Comparison of ENCODE assay signal across 33 cellular contexts in the genomic region with DNA sequence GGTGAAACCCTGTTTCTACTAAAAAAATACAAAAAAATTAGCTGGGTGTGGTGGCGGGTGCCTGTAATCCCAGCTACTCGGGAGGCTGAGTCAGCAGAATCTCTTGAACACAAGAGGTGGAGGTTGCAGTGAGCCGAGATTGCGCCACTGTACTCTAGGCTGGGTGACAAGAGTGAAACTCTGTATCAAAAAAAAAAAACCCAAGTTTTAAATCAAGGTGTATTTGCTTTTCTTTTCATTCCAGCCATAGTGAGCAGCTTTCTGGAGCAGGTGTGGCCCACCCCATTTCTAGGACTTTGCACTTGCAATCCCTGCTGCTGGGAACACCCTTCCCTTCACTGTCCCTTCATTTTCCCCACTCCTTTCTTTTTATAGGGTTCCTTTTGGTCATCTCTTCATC. TPM values are rescaled to one million over a fixed set of nuclear protein-coding genes. Genes with fewer than 3 reads are reported as not detected.
"Had no signal": no experiment of that assay in that cellular context is flagged by ENCODE, and none has a peak within 500 bp of the region (broad histone marks: within the 10 kb centered on the region; RNA-seq: fewer than 3 reads in every experiment).

No MANE protein-coding gene starts in this region.

- H3K36me3 ChIP-seq: adrenal gland, heart left ventricle, left lung, right atrium auricular region, thoracic aorta, uterus had no signal

- H3K9ac ChIP-seq: parathyroid adenoma had no signal

- DNase-seq: activated CD4-positive, alpha-beta T cell treated with anti-CD3 and anti-CD28 coated beads for 1 hour; activated CD8-positive, alpha-beta memory T cell treated with anti-CD3 and anti-CD28 coated beads, Interleukin-2, amount 10 ng/mL, durations not matched to agents 7 days and 5 days; activated CD8-positive, alpha-beta T cell treated with anti-CD3 and anti-CD28 coated beads, Interleukin-2, amount 10 ng/mL, durations not matched to agents 7 days and 5 days; activated naive CD4-positive, alpha-beta T cell treated with Interleukin-2 at 50 U/mL for 16 hours; activated T-cell treated with anti-CD3 and anti-CD28 coated beads, Interleukin-2, amount 50 U/mL, for 48 hours; adrenal gland; aorta; body of pancreas; effector memory CD4-positive, alpha-beta T cell; heart left ventricle; left lung; mesendoderm; stimulated activated CD4-positive, alpha-beta T cell treated with anti-CD3 and anti-CD28 coated beads, Interleukin-2, amount 100 ng/mL, for 48 hours; stimulated activated naive CD4-positive, alpha-beta T cell treated with Interleukin-2 at 50 U/mL for 16 hours; T-helper 2 cell; uterus had no signal

- H3K27me3 ChIP-seq: adrenal gland, body of pancreas, gastroesophageal sphincter, heart left ventricle, left lung, right atrium auricular region, uterus had no signal

- H3K27ac Mint-ChIP-seq: activated CD8-positive, alpha-beta memory T cell treated with anti-CD3 and anti-CD28 coated beads, Interleukin-2, amount 10 ng/mL, durations not matched to agents 7 days and 5 days; activated CD8-positive, alpha-beta T cell treated with anti-CD3 and anti-CD28 coated beads, Interleukin-2, amount 10 ng/mL, durations not matched to agents 7 days and 5 days; activated naive CD8-positive, alpha-beta T cell; activated T-helper 2 cell treated with anti-CD3 and anti-CD28 coated beads, Interferon-gamma antibody, Interleukin-2, Interleukin-4, amounts not matched to agents 10 μg/mL and 5 μg/mL and 100 μg/mL, durations not matched to agents 14 hours and 24 hours and 36 hours; nephron; type B pancreatic cell; WTC11 had no signal

- FAIRE-seq: endothelial cell of umbilical vein had no signal

- H3K4me3 Mint-ChIP-seq: activated CD8-positive, alpha-beta memory T cell treated with anti-CD3 and anti-CD28 coated beads, Interleukin-2, amount 10 ng/mL, durations not matched to agents 7 days and 5 days; activated CD8-positive, alpha-beta T cell treated with anti-CD3 and anti-CD28 coated beads, Interleukin-2, amount 10 ng/mL, durations not matched to agents 7 days and 5 days; activated naive CD8-positive, alpha-beta T cell; nephron; type B pancreatic cell; WTC11 had no signal

- H3K27ac ChIP-seq: adrenal gland, body of pancreas, gastroesophageal sphincter, heart left ventricle, left lung, parathyroid adenoma, right atrium auricular region, thoracic aorta, uterus had no signal

- H3K27me3 Mint-ChIP-seq: activated naive CD8-positive, alpha-beta T cell; type B pancreatic cell had no signal

- H3K79me2 ChIP-seq: parathyroid adenoma had no signal

- H3K9me3 Mint-ChIP-seq: type B pancreatic cell had no signal

- H3K4me1 Mint-ChIP-seq: activated CD8-positive, alpha-beta memory T cell treated with anti-CD3 and anti-CD28 coated beads, Interleukin-2, amount 10 ng/mL, durations not matched to agents 7 days and 5 days had no signal

- H3K36me3 Mint-ChIP-seq: activated CD8-positive, alpha-beta memory T cell treated with anti-CD3 and anti-CD28 coated beads, Interleukin-2, amount 10 ng/mL, durations not matched to agents 7 days and 5 days; type B pancreatic cell had no signal

- H3K4me3 ChIP-seq: adrenal gland, body of pancreas, gastroesophageal sphincter, heart left ventricle, left lung, lung, right atrium auricular region, thoracic aorta, uterus had no signal

- H3K9me3 ChIP-seq: adrenal gland, body of pancreas had no signal

- H2AFZ ChIP-seq: parathyroid adenoma had no signal

- H3K4me1 ChIP-seq: adrenal gland, body of pancreas, gastroesophageal sphincter, heart left ventricle, left lung, parathyroid adenoma, right atrium auricular region, uterus had no signal

- ATAC-seq: activated CD8-positive, alpha-beta memory T cell treated with anti-CD3 and anti-CD28 coated beads, Interleukin-2, amount 10 ng/mL, durations not matched to agents 7 days and 5 days; activated CD8-positive, alpha-beta T cell treated with anti-CD3 and anti-CD28 coated beads, Interleukin-2, amount 10 ng/mL, durations not matched to agents 7 days and 5 days; body of pancreas; gastroesophageal sphincter; heart left ventricle; left lung; WTC11 had no signal

RNA-seq across cellular contexts. Expression of a gene that starts 28.8 kb away (rescaled TPM):
- total RNA-seq: activated CD8-positive, alpha-beta memory T cell treated with anti-CD3 and anti-CD28 coated beads, Interleukin-2, amount 10 ng/mL, durations not matched to agents 7 days and 5 days; activated CD8-positive, alpha-beta T cell treated with anti-CD3 and anti-CD28 coated beads, Interleukin-2, amount 10 ng/mL, durations not matched to agents 7 days and 5 days; activated T-helper 2 cell treated with anti-CD3 and anti-CD28 coated beads, Interferon-gamma antibody, Interleukin-2, Interleukin-4, amounts not matched to agents 10 μg/mL and 5 μg/mL and 100 μg/mL, durations not matched to agents 14 hours and 24 hours and 36 hours; aorta; body of pancreas; dermis microvascular lymphatic vessel endothelial cell; endothelial cell of umbilical vein; fibroblast of lung; fibroblast of villous mesenchyme; gastroesophageal sphincter; heart left ventricle; kidney epithelial cell; left lung; lung; mononuclear cell; pulmonary artery endothelial cell; right atrium auricular region; thoracic aorta; uterus; WTC11 had no signal
- polyA plus RNA-seq: endothelial cell of umbilical vein, fibroblast of lung, heart left ventricle had no signal
